In the genomic region with DNA sequence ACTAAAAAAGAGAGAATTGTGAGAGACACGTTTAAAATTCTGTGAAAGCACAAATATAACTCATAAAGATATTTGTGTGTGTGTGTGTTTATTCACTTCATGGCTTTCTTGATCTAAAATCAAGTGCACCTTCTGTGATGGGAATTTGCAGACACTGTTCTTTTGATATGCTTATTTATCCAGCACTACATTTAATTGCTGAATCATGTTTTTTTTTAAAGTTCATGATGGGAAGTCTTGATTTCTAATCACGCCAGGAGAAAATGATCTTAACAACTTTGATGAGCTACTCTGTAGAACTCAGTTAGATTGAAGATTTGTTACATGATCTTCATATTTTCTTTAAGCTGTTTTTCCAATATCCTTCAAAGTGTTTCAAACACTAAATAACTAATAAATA, we compare ENCODE assay signal across 29 cellular contexts. TPM values are rescaled to one million over a fixed set of nuclear protein-coding genes. Genes with fewer than 3 reads are reported as not detected.
"Had no signal": no experiment of that assay in that cellular context is flagged by ENCODE, and none has a peak within 500 bp of the region (broad histone marks: within the 10 kb centered on the region; RNA-seq: fewer than 3 reads in every experiment).

No MANE protein-coding gene starts in this region.

- H3K27ac ChIP-seq: body of pancreas, brain microvascular endothelial cell, breast epithelium, VCaP had no signal

- H3K27me3 ChIP-seq: body of pancreas, brain microvascular endothelial cell, breast epithelium had no signal

- H3K9me3 ChIP-seq: body of pancreas, breast epithelium had no signal

- ATAC-seq: activated CD8-positive, alpha-beta T cell treated with anti-CD3 and anti-CD28 coated beads for 36 hours; activated naive CD8-positive, alpha-beta T cell treated with anti-CD3 and anti-CD28 coated beads, Interleukin-2, amount 50 U/mL, for 24 hours; body of pancreas had no signal

- H3K4me1 ChIP-seq: body of pancreas, breast epithelium had no signal

- H3K36me3 ChIP-seq: brain microvascular endothelial cell, breast epithelium had no signal

- DNase-seq: activated B cell treated with CpG ODN at 0.5 μM for 24 hours; activated CD4-positive, alpha-beta memory T cell treated with anti-CD3 and anti-CD28 coated beads for 36 hours; activated CD4-positive, alpha-beta T cell treated with anti-CD3 and anti-CD28 coated beads for 4 hours; activated CD4-positive, alpha-beta T cell treated with anti-CD3 and anti-CD28 coated beads, Interleukin-2, amount 10 ng/mL, durations not matched to agents 24 days and 14 days; activated CD4-positive, alpha-beta T cell treated with anti-CD3 and anti-CD28 coated beads, Interleukin-2, amount 50 U/mL, for 1 hour; activated CD4-positive, alpha-beta T cell treated with anti-CD3 and anti-CD28 coated beads, Interleukin-2, amount 50 U/mL, for 4 hours; activated CD4-positive, CD25-positive, alpha-beta regulatory T cell treated with anti-CD3 and anti-CD28 coated beads, Interleukin-2, amount 50 U/mL, for 72 hours; activated CD8-positive, alpha-beta memory T cell treated with anti-CD3 and anti-CD28 coated beads, Interleukin-2, amount 50 U/mL, for 4 hours; activated CD8-positive, alpha-beta T cell treated with anti-CD3 and anti-CD28 coated beads for 36 hours; activated effector memory CD4-positive, alpha-beta T cell treated with Interleukin-2 at 50 U/mL for 16 hours; activated gamma-delta T cell; activated naive CD4-positive, alpha-beta T cell treated with anti-CD3 and anti-CD28 coated beads, Interleukin-2, amount 10 ng/mL, durations not matched to agents 7 days and 5 days; activated naive CD4-positive, alpha-beta T cell treated with Interleukin-2 at 50 U/mL for 16 hours; activated naive CD8-positive, alpha-beta T cell treated with anti-CD3 and anti-CD28 coated beads, Interleukin-2, amount 10 ng/mL, durations not matched to agents 7 days and 5 days; activated naive CD8-positive, alpha-beta T cell treated with anti-CD3 and anti-CD28 coated beads, Interleukin-2, amount 50 U/mL, for 24 hours; activated T-cell treated with anti-CD3 and anti-CD28 coated beads, Interleukin-2, amount 50 U/mL, for 24 hours; activated T-cell treated with anti-CD3 and anti-CD28 coated beads, Interleukin-2, amount 50 U/mL, for 48 hours; aorta; body of pancreas; brain microvascular endothelial cell; central memory CD4-positive, alpha-beta T cell; T-helper 1 cell; T-helper 2 cell; T-helper 9 cell had no signal

- FAIRE-seq: astrocyte had no signal

- H3K4me3 ChIP-seq: body of pancreas, breast epithelium had no signal

RNA-seq across cellular contexts. Expression of a gene that starts 35.0 kb away (rescaled TPM):
- total RNA-seq: activated B cell treated with CpG ODN at 0.5 μM for 24 hours; activated CD4-positive, alpha-beta memory T cell treated with anti-CD3 and anti-CD28 coated beads for 36 hours; activated CD4-positive, alpha-beta T cell treated with anti-CD3 and anti-CD28 coated beads, Interleukin-2, amount 10 ng/mL, durations not matched to agents 24 days and 14 days; activated CD8-positive, alpha-beta memory T cell treated with anti-CD3 and anti-CD28 coated beads for 36 hours; activated CD8-positive, alpha-beta T cell treated with anti-CD3 and anti-CD28 coated beads for 36 hours; activated naive CD8-positive, alpha-beta T cell treated with anti-CD3 and anti-CD28 coated beads, Interleukin-2, amount 10 ng/mL, durations not matched to agents 7 days and 5 days; activated T-helper 2 cell treated with anti-CD3 and anti-CD28 coated beads, Interferon-gamma antibody, Interleukin-2, Interleukin-4, amounts not matched to agents 10 μg/mL and 5 μg/mL and 100 μg/mL, durations not matched to agents 14 hours and 24 hours and 36 hours had no signal
